8 cellular contexts compared by ENCODE assay signal in genomic region chr7:130277763-130278643, GRCh38. TPM values are rescaled to one million over a fixed set of nuclear protein-coding genes. Genes with fewer than 3 reads are reported as not detected.
A peak's percentile ranks its signal among the peaks of the same experiment; 100 is the strongest.
DNase-seq lines count a peak whose midpoint lies in the region; ATAC-seq and TF ChIP-seq lines count a peak whose summit lies in the region.

No MANE protein-coding gene starts in this region.

- no peak for TF ChIP-seq POLR2A in esophagus muscularis mucosa (IDR thresholded peaks at IDR 0.05; ENCODE audit: low read depth)

- H3K9me2 ChIP-seq in neural cell (ENCODE audit: insufficient read depth, low read length) = no peaks in the 10 kb centered on the region

- no peak overlapping the region for H2AFZ ChIP-seq in neural cell (ENCODE audit: low read depth, low read length)

- H3K9me3 Mint-ChIP-seq in activated T-cell treated with anti-CD3 and anti-CD28 coated beads, Interleukin-2, amount 50 U/mL, for 24 hours = no peaks in the 10 kb centered on the region

- no peaks in the 10 kb centered on the region for H3K36me3 Mint-ChIP-seq in activated T-cell treated with anti-CD3 and anti-CD28 coated beads, Interleukin-2, amount 50 U/mL, for 24 hours (ENCODE audit: low read depth)

- H3K4me2 ChIP-seq in neural cell (ENCODE audit: low read length) = no peak overlapping the region

- TF ChIP-seq RAD21 in neural cell (conservative IDR thresholded peaks at IDR 0.05) = peak; percentile 87

- H3K79me2 ChIP-seq in neural cell (replicated peaks; ENCODE audit: insufficient read depth, low read length) = peaks cover 8% of the 10 kb centered on the region

- TF ChIP-seq EP300 in esophagus muscularis mucosa (IDR thresholded peaks at IDR 0.05) (no peak), neural cell (conservative IDR thresholded peaks at IDR 0.05; ENCODE audit: poor library complexity, severe bottlenecking) (peak; percentile 50)

- peak overlapping the region; percentile 89 for H3K27ac Mint-ChIP-seq in activated T-cell treated with anti-CD3 and anti-CD28 coated beads, Interleukin-2, amount 50 U/mL, for 24 hours

- ATAC-seq in GM19324 (IDR thresholded peaks at IDR 0.05; ENCODE audit: low FRiP score, unreplicated experiment) = no peak

- peaks cover 35% of the 10 kb centered on the region for H3K4me1 Mint-ChIP-seq in activated T-cell treated with anti-CD3 and anti-CD28 coated beads, Interleukin-2, amount 50 U/mL, for 24 hours (ENCODE audit: low read depth)

- no peaks in the 10 kb centered on the region for H4K20me1 ChIP-seq in neural cell (ENCODE audit: insufficient read depth)

- peak; percentile 65 to 72 (median 65) for TF ChIP-seq CTCF in esophagus muscularis mucosa (IDR thresholded peaks at IDR 0.05)
- TF ChIP-seq CTCF in neural cell (IDR thresholded peaks at IDR 0.05; ENCODE audit: poor library complexity, severe bottlenecking) = peak; percentile 83

- H3K4me3 ChIP-seq in esophagus muscularis mucosa = no peak overlapping the region
- H3K4me3 ChIP-seq in neural cell (ENCODE audit: low read length) = peak overlapping the region; percentile 30

- intact Hi-C loops in esophagus muscularis mucosa (cut with DNase I) = no loop called here

- no peaks in the 10 kb centered on the region for H3K36me3 ChIP-seq in esophagus muscularis mucosa
- H3K36me3 ChIP-seq in neural cell (ENCODE audit: insufficient read depth, low read length) = no peaks in the 10 kb centered on the region

- peak overlapping the region; percentile 67 for H3K9ac ChIP-seq in neural cell (ENCODE audit: low read length)

- H3K4me3 Mint-ChIP-seq in activated T-cell treated with anti-CD3 and anti-CD28 coated beads, Interleukin-2, amount 50 U/mL, for 24 hours = no peak overlapping the region

- peaks cover 16% of the 10 kb centered on the region for H3F3A ChIP-seq in neural cell (ENCODE audit: insufficient read depth, low read length, poor library complexity, severe bottlenecking)

- DNase-seq in activated T-cell treated with anti-CD3 and anti-CD28 coated beads, Interleukin-2, amount 50 U/mL, for 24 hours = no peak
- no peak for DNase-seq in activated T-cell treated with anti-CD3 and anti-CD28 coated beads for 4 hours
- peak; percentile 33 for DNase-seq in RKO (ENCODE audit: low spot score)
- no peak for DNase-seq in esophagus muscularis mucosa (ENCODE audit: extremely low spot score)
- DNase-seq in GF-D8 (lab: John Stamatoyannopoulos, UW) = no peak
- DNase-seq in DMS153 (lab: John Stamatoyannopoulos, UW) = no peak

- H3K9me3 ChIP-seq in esophagus muscularis mucosa = no peaks in the 10 kb centered on the region
- no peaks in the 10 kb centered on the region for H3K9me3 ChIP-seq in neural cell (ENCODE audit: low read length)

- WGBS in esophagus muscularis mucosa = 62% methylated on average over 15 of the region's 15 CpGs

- peaks cover 0 to 20% (median 13%) of the 10 kb centered on the region in 4 donors for H3K4me1 ChIP-seq in esophagus muscularis mucosa

- H3K27ac ChIP-seq in esophagus muscularis mucosa (replicated peaks in 1 of 4) = no peak overlapping the region
- peak overlapping the region; percentile 99 for H3K27ac ChIP-seq in neural cell (ENCODE audit: low read length)

- H3K27me3 ChIP-seq in esophagus muscularis mucosa = no peaks in the 10 kb centered on the region
- no peaks in the 10 kb centered on the region for H3K27me3 ChIP-seq in neural cell (ENCODE audit: insufficient read depth, low read depth, low read length)

- peaks cover 8% of the 10 kb centered on the region for H3K27me3 Mint-ChIP-seq in activated T-cell treated with anti-CD3 and anti-CD28 coated beads, Interleukin-2, amount 50 U/mL, for 24 hours

TF ChIP-seq in neural cell, 6 proteins besides CTCF, POLR2A, EP300 and RAD21:
- peak; percentile 75 for TF ChIP-seq REST (IDR thresholded peaks at IDR 0.05; ENCODE audit: borderline replicate concordance)
- TF ChIP-seq EZH2 (IDR thresholded peaks at IDR 0.05; ENCODE audit: borderline replicate concordance, insufficient read depth, low read length, poor library complexity, severe bottlenecking) = no peak
- TF ChIP-seq POLR2AphosphoS5 (IDR thresholded peaks at IDR 0.05) = peak; percentile 37
- TF ChIP-seq SMC3 (conservative IDR thresholded peaks at IDR 0.05; ENCODE audit: poor library complexity) = peak; percentile 84
TF ChIP-seq in neural cell: peak in this region for 3.

RNA-seq across cellular contexts. Expression of gene CPA2, which starts 11.3 kb away (rescaled TPM):
- not detected for total RNA-seq in esophagus muscularis mucosa
- 0.41 TPM in 1 of 2 replicates, not detected in the other for polyA plus RNA-seq in neural cell
- not detected in 2 replicates for polyA minus RNA-seq in neural cell

RNA-seq across cellular contexts. Expression of gene CPA4, which starts 15.0 kb away (rescaled TPM):
- not detected for total RNA-seq in esophagus muscularis mucosa
- polyA plus RNA-seq in neural cell = 8.9 and 9.2 TPM in 2 replicates
- 1.2 and 3.8 TPM in 2 replicates for polyA minus RNA-seq in neural cell
